Comparison of ENCODE assay signal across 9 cellular contexts in the genomic region with DNA sequence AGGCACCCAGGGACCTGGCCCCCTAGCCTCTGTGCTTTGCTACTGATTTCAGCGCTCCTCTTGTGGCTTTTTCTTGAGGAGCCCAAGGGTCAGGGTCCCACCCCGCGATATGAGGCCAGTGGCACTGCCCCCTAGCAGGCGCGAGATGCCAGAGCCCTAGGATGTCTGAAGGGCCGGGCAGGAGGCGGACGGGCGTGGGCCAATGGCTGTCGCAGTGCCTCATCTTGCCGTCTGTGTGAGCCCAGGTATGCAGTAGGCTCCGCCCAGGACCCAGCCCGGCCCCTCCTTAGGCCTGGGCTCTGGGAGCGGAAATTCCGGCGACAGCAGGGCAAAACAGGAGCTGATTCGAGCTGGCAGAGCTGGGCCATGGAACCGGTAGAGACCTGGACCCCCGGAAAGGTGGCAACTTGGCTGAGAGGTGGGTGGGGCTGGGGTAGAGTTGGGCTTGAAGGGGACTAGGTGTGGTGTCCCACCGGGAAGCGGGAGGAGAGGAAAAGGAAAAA. TPM values are rescaled to one million over a fixed set of nuclear protein-coding genes. Genes with fewer than 3 reads are reported as not detected.
DNase-seq lines count a peak whose midpoint lies in the region; ATAC-seq and TF ChIP-seq lines count a peak whose summit lies in the region.
"Had no signal": no experiment of that assay in that cellular context is flagged by ENCODE, and none has a peak within 500 bp of the region (broad histone marks: within the 10 kb centered on the region; RNA-seq: fewer than 3 reads in every experiment).

A gene with protein sequence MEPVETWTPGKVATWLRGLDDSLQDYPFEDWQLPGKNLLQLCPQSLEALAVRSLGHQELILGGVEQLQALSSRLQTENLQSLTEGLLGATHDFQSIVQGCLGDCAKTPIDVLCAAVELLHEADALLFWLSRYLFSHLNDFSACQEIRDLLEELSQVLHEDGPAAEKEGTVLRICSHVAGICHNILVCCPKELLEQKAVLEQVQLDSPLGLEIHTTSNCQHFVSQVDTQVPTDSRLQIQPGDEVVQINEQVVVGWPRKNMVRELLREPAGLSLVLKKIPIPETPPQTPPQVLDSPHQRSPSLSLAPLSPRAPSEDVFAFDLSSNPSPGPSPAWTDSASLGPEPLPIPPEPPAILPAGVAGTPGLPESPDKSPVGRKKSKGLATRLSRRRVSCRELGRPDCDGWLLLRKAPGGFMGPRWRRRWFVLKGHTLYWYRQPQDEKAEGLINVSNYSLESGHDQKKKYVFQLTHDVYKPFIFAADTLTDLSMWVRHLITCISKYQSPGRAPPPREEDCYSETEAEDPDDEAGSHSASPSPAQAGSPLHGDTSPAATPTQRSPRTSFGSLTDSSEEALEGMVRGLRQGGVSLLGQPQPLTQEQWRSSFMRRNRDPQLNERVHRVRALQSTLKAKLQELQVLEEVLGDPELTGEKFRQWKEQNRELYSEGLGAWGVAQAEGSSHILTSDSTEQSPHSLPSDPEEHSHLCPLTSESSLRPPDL (plus strand): TSS at position 310 of the 503 bp plus-strand sequence. CDS start 57 bp downstream, at position 367.

- H3K4me1 Mint-ChIP-seq in CD8-positive, alpha-beta T cell (ENCODE audit: low read depth): no peaks in the 10 kb centered on the region

- H3K36me3 ChIP-seq in mucosa of descending colon (ENCODE audit: low read depth): peaks cover 7% of the 10 kb centered on the region
- no peaks in the 10 kb centered on the region for H3K36me3 ChIP-seq in adrenal gland (replicated peaks in 1 of 2)
- H3K36me3 ChIP-seq in CD8-positive, alpha-beta T cell (ENCODE audit: insufficient read depth, low read length): no peaks in the 10 kb centered on the region

- peak; percentile 27; the same call in 1 of the 2 replicates for TF ChIP-seq CTCF in LNCaP clone FGC (IDR thresholded peaks at IDR 0.05; ENCODE audit: control insufficient read depth, extremely low read depth, insufficient read depth)
- TF ChIP-seq CTCF in mucosa of descending colon (IDR thresholded peaks at IDR 0.05): no peak
- TF ChIP-seq CTCF in adrenal gland (IDR thresholded peaks at IDR 0.05): no peak
- TF ChIP-seq CTCF in CD8-positive, alpha-beta T cell (IDR thresholded peaks at IDR 0.05): no peak

- H3K27ac Mint-ChIP-seq in CD8-positive, alpha-beta T cell: no peak within 1 kb of the TSS

- H3K4me1 ChIP-seq in mucosa of descending colon (ENCODE audit: low read depth): no peaks in the 10 kb centered on the region
- no peaks in the 10 kb centered on the region for H3K4me1 ChIP-seq in adrenal gland (replicated peaks in 1 of 2)
- no peaks in the 10 kb centered on the region for H3K4me1 ChIP-seq in CD8-positive, alpha-beta T cell (ENCODE audit: insufficient read depth, low read length)

- 65 to 70% (median 66%) methylated on average over 13 to 21 of the region's 21 CpGs for WGBS in adrenal gland, 4 donors

- H3K27ac ChIP-seq in adrenal gland: no peak within 1 kb of the TSS
- H3K27ac ChIP-seq in CD8-positive, alpha-beta T cell (ENCODE audit: low read depth, low read length): no peak within 1 kb of the TSS

- peak within 1 kb of the TSS; percentile 60 for H3K4me3 ChIP-seq in LNCaP clone FGC (ENCODE audit: low read depth, low read length)
- no peak within 1 kb of the TSS for H3K4me3 ChIP-seq in mucosa of descending colon
- no peak within 1 kb of the TSS for H3K4me3 ChIP-seq in adrenal gland
- no peak within 1 kb of the TSS for H3K4me3 ChIP-seq in CD8-positive, alpha-beta T cell (ENCODE audit: low read depth, low read length)

- H3K36me3 Mint-ChIP-seq in CD8-positive, alpha-beta T cell: no peaks in the 10 kb centered on the region

- no peaks in the 10 kb centered on the region for H3K9me3 ChIP-seq in mucosa of descending colon
- no peaks in the 10 kb centered on the region for H3K9me3 ChIP-seq in adrenal gland (replicated peaks in 1 of 3)
- H3K9me3 ChIP-seq in CD8-positive, alpha-beta T cell (ENCODE audit: low read length): no peaks in the 10 kb centered on the region
- H3K9me3 ChIP-seq: SK-N-SH had no signal

- intact Hi-C loops in mucosa of descending colon (cut with DNase I, micrococcal nuclease): no loop called here
- intact Hi-C loops in adrenal gland (cut with DNase I): no loop called here
- intact Hi-C loops in CD8-positive, alpha-beta T cell (cut with DNase I, micrococcal nuclease): no loop called here

- H3K27me3 Mint-ChIP-seq in CD8-positive, alpha-beta T cell (ENCODE audit: low read depth): no peaks in the 10 kb centered on the region

- CTCF ChIA-PET in CD8-positive, alpha-beta T cell (lab: Charles Lee): interaction anchor here (0.6 kb wide), 1 partner anchor 32 kb away, joined by 3 read pairs; no protein-coding TSS in a partner anchor

- no peaks in the 10 kb centered on the region for H3K27me3 ChIP-seq in adrenal gland
- H3K27me3 ChIP-seq in CD8-positive, alpha-beta T cell (ENCODE audit: insufficient read depth, low read length): no peaks in the 10 kb centered on the region

- in situ Hi-C loops in T47D (cut with HindIII; ENCODE audit: low pct_unique_long_range_greater_than_20kb, low sequenced_read_pairs): no loop called here

- DNase-seq in COLO668 (lab: John Stamatoyannopoulos, UW; ENCODE audit: unreplicated experiment) (peak; percentile 89), LNCaP clone FGC (ENCODE audit: low read depth) (peak; percentile 37), T47D (ENCODE audit: low read depth in 1 of 2, low spot score in 1 of 2) (peak; percentile 82 to 89), mucosa of descending colon (peak; percentile 90 to 92 (median 92)), adrenal gland (no peak), GOT3 (lab: John Stamatoyannopoulos, UW) (no peak)
- DNase-seq in CD8-positive, alpha-beta T cell: no peak
- DNase-seq: SK-N-SH had no signal

- no peaks in the 10 kb centered on the region for H3K9me3 Mint-ChIP-seq in CD8-positive, alpha-beta T cell

- TF ChIP-seq POLR2A in adrenal gland (IDR thresholded peaks at IDR 0.05): no peak

- POLR2A ChIA-PET in CD8-positive, alpha-beta T cell (lab: Charles Lee): no interaction called here

- H3K4me3 Mint-ChIP-seq in CD8-positive, alpha-beta T cell: no peak within 1 kb of the TSS

- ATAC-seq in mucosa of descending colon (peak; percentile 98), HG03521 (IDR thresholded peaks at IDR 0.05; ENCODE audit: unreplicated experiment) (no peak)
- ATAC-seq in CD8-positive, alpha-beta T cell: no peak

RNA-seq across cellular contexts. Expression of the gene that starts here (rescaled TPM):
- total RNA-seq in mucosa of descending colon (10 to 100 TPM; 19.6 to 65.7 (median 38.6) TPM), adrenal gland (1 to 10 TPM in 1 of 8 donors, under 1 TPM in 3, not detected in 4; 0.27 to 2.1 (median 0.34) TPM)
- polyA plus RNA-seq in adrenal gland: 1 to 10 TPM in 1 of 3 donors, under 1 TPM in 2; 0.31 to 1.5 (median 0.64) TPM
- 1 to 10 TPM; 2.0 to 2.8 TPM for total RNA-seq in CD8-positive, alpha-beta T cell

Comparison
In these comparisons a context has a peak if more than half of its experiments do, and no peak if none do; other contexts are left out.
1. RNA of the gene that starts here (total RNA-seq): 19.6 to 65.7 TPM in mucosa of descending colon; 2.0 to 2.8 TPM in CD8-positive, alpha-beta T cell and 0.27 to 2.1 TPM in adrenal gland; every median in the first group is over 4 times any median in the second.
2. DNase-seq: peak in COLO668 (single experiment), LNCaP clone FGC (single experiment), T47D (2 of 2) and mucosa of descending colon (3 of 3); none in adrenal gland (0 of 7), CD8-positive, alpha-beta T cell (0 of 7) and GOT3 (single experiment).